ENCODE assay signal across 13 cellular contexts in the genomic region with DNA sequence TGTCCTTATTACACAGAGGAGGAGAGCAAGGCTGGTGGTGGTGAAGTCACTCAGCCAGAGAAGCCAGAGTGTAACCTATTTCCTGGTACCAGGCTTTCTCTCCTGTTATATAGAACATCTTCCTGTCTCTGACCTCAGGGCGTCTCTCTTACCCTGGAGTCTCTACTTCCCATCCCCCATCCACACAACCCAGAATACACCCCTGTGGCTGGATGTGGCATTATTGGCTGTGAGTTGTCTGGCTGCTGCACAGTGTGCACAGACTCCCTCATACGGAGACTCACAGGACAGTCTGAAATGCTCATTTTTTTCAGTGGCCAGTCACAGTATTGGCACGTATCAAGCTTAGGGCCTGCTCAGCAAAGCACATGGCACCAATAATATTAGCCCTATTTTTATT. TPM values are rescaled to one million over a fixed set of nuclear protein-coding genes. Genes with fewer than 3 reads are reported as not detected.
A peak's percentile ranks its signal among the peaks of the same experiment; 100 is the strongest.
DNase-seq lines count a peak whose midpoint lies in the region; ATAC-seq, FAIRE-seq and TF ChIP-seq lines count a peak whose summit lies in the region.
"Had no signal": no experiment of that assay in that cellular context is flagged by ENCODE, and none has a peak within 500 bp of the region (broad histone marks: within the 10 kb centered on the region; RNA-seq: fewer than 3 reads in every experiment).

No MANE protein-coding gene starts in this region.

- H4K20me1 ChIP-seq in K562 (replicated peaks; ENCODE audit: control insufficient read depth, insufficient read depth, low read length): no peaks in the 10 kb centered on the region

- BruUV-seq in K562 (replicated peaks; lab: Mats Ljungman, UMichigan): no TSS peak

- no peaks in the 10 kb centered on the region for H3K27me3 ChIP-seq in K562 (ENCODE audit: control insufficient read depth in 2 of 2, insufficient read depth in 2 of 2, low read length in 2 of 2)

- H3K9ac ChIP-seq in K562 (ENCODE audit: insufficient read depth in 1 of 2, low read depth in 2 of 2, low read length in 2 of 2): no peak overlapping the region

- H2AFZ ChIP-seq in K562 (ENCODE audit: low read depth, low read length): no peak overlapping the region

- DNase-seq in AG08395 (ENCODE audit: low spot score) (peak; percentile 38), GF-D8 (lab: John Stamatoyannopoulos, UW) (peak; percentile 59), NOMO-1 treated with DMSO at 0.1 percent for 48 hours (lab: John Stamatoyannopoulos, UW; ENCODE audit: unreplicated experiment) (peak; percentile 76), K562 (ENCODE audit: extremely low read depth in 1 of 4, low spot score in 3 of 4) (peak; percentile 20 to 52 (median 34)), GM12892 (ENCODE audit: insufficient read length) (no peak), SW480 (ENCODE audit: low spot score) (no peak), NCI-H1092 (lab: John Stamatoyannopoulos, UW) (no peak), nucleus accumbens (lab: John Stamatoyannopoulos, UW) (no peak)
- DNase-seq: NCI-H510A; nephron progenitor cell; stimulated activated CD4-positive, alpha-beta T cell treated with anti-CD3 and anti-CD28 coated beads, Interleukin-4, amount 100 ng/mL, for 1 hour had no signal

- intact Hi-C loops in K562 (cut with micrococcal nuclease): no loop called here

- no peak overlapping the region for H3K4me2 ChIP-seq in K562 (ENCODE audit: insufficient read depth, low read length)

- no peak for TF ChIP-seq RAD21 in K562 (CRISPR knock-in tag; conservative IDR thresholded peaks at IDR 0.05 in 1 of 2, IDR thresholded peaks at IDR 0.05 in 1 of 2)

- TF ChIP-seq EP300 in K562 (IDR thresholded peaks at IDR 0.05; ENCODE audit: low read length): no peak

- ATAC-seq in K562: peak; percentile 79

- CTCF ChIA-PET in K562 (lab: Yijun Ruan, JAX; ENCODE audit: low intra/inter-chr PET ratio): no interaction called here

- peaks cover 17% of the 10 kb centered on the region for H3K79me2 ChIP-seq in K562 (ENCODE audit: control insufficient read depth, insufficient read depth, low read length)

- 54% methylated on average over 2 of the region's 3 CpGs for WGBS in K562 (ENCODE audit: insufficient coverage, low coverage, missing lambda C conversion rate)

- H3K9me1 ChIP-seq in K562 (ENCODE audit: control insufficient read depth, insufficient read depth, low read length): no peaks in the 10 kb centered on the region

- no peak overlapping the region for H3K4me3 ChIP-seq in K562
- H3K4me3 ChIP-seq: thoracic aorta had no signal

- in situ Hi-C loops in K562 (cut with MboI): no loop called here

- TF ChIP-seq CTCF in K562 (IDR thresholded peaks at IDR 0.05 in 2 of 3, conservative IDR thresholded peaks at IDR 0.05 in 1 of 3; ENCODE audit: insufficient read depth in 2 of 3, low read depth in 1 of 3, low read length in 3 of 3): no peak

- H3K27ac ChIP-seq in K562 (ENCODE audit: extremely low read depth, low read depth, low read length): no peak overlapping the region
- H3K27ac ChIP-seq: thoracic aorta had no signal

- H3K36me3 ChIP-seq in K562 (ENCODE audit: control insufficient read depth, insufficient read depth, low read length): peaks cover 7% of the 10 kb centered on the region; the same call in 2 of the 3 replicates
- H3K36me3 ChIP-seq: thoracic aorta had no signal

- no peaks in the 10 kb centered on the region for H3K9me3 ChIP-seq in K562 (replicated peaks; ENCODE audit: control insufficient read depth, insufficient read depth, low read depth, low read length)
- H3K9me3 ChIP-seq: thoracic aorta had no signal

- H3K4me1 ChIP-seq in K562 (replicated peaks in 1 of 2; ENCODE audit: control insufficient read depth in 2 of 2, insufficient read depth in 2 of 2, low read length in 2 of 2): peaks cover 0 to 3% of the 10 kb centered on the region in 2 experiments; a peak in 2 of 5 replicates

- FAIRE-seq in K562 (lab: Jason Lieb, UNC) (no peak), GM12892 (lab: Jason Lieb, UNC) (no peak)
- FAIRE-seq: endometrium had no signal

- POLR2A ChIA-PET in K562 (lab: Yijun Ruan, JAX): no interaction called here

- TF ChIP-seq POLR2A in K562 (conservative IDR thresholded peaks at IDR 0.05) (no peak), GM12892 (IDR thresholded peaks at IDR 0.05; ENCODE audit: low read depth, low read length) (no peak)

RNA-seq across cellular contexts. Expression of a gene that starts 8.6 kb away (rescaled TPM):
- total RNA-seq in K562 (2011; cell fraction: chromatin; rRNA removed; ENCODE audit: low replicate concordance): 17.2 and 34.9 TPM in 2 replicates
- total RNA-seq in K562 (2011; cell fraction: nucleolus; rRNA removed): 47.0 and 49.4 TPM in 2 replicates
- total RNA-seq in K562 (2011; cell fraction: nucleoplasm; rRNA removed): 23.7 and 31.7 TPM in 2 replicates
- total RNA-seq in K562 (2014; rRNA removed): 52.5 and 59.1 TPM in 2 replicates
- 16.1 TPM in 2 replicates for total RNA-seq in K562 (2014; rRNA removed; fragmentation: Illumina TruSeq; extraction: Trizol)
- total RNA-seq in K562 (2015; rRNA removed; fragmentation: Illumina TruSeq; extraction: Trizol): 21.9 and 22.3 TPM in 2 replicates
- total RNA-seq in K562 (2021): 39.6 and 42.4 TPM in 2 replicates
- polyA plus RNA-seq in K562 (2011; rRNA removed): 19.2 and 20.3 TPM in 2 replicates
- polyA plus RNA-seq in K562 (2011; cell fraction: cytosol; rRNA removed): 19.5 and 45.6 TPM in 2 replicates
- 22.1 and 37.7 TPM in 2 replicates for polyA plus RNA-seq in K562 (2011; cell fraction: nucleus; rRNA removed)
- 18.9 and 20.5 TPM in 2 replicates for polyA plus RNA-seq in K562 (2012)
- 22.1 and 27.7 TPM in 2 replicates for polyA plus RNA-seq in K562 (2014; fragmentation: Illumina TruSeq; extraction: Trizol)
- under 1 TPM; 0.03 to 0.07 TPM for polyA plus RNA-seq in K562 (2014; fragmentation: Nextera tagmentation; extraction: Ambion mirVana)
- 49.0 and 50.3 TPM in 2 replicates for polyA plus RNA-seq in K562 (2014; rRNA removed)
- 12.9 and 14.7 TPM in 2 replicates for polyA minus RNA-seq in K562 (2011; rRNA and poly(A)+ RNA removed)
- polyA minus RNA-seq in K562 (2011; cell fraction: cytosol; rRNA and poly(A)+ RNA removed): 16.8 and 18.6 TPM in 2 replicates
- polyA minus RNA-seq in K562 (2011; cell fraction: nucleus; rRNA and poly(A)+ RNA removed): 9.6 and 11.8 TPM in 2 replicates
- 3.8 TPM for polyA plus RNA-seq in GM12892 (2012; ENCODE audit: missing spikeins)

RNA-seq across cellular contexts. Expression of a gene that starts 35.2 kb away (rescaled TPM):
- total RNA-seq in K562 (2011; cell fraction: chromatin; rRNA removed; ENCODE audit: low replicate concordance): 7.7 and 16.8 TPM in 2 replicates
- total RNA-seq in K562 (2011; cell fraction: nucleolus; rRNA removed): 13.7 and 16.5 TPM in 2 replicates
- 6.9 and 9.3 TPM in 2 replicates for total RNA-seq in K562 (2011; cell fraction: nucleoplasm; rRNA removed)
- total RNA-seq in K562 (2014; rRNA removed) (0.68 and 1.0 TPM in 2 replicates), K562 (2014; rRNA removed; fragmentation: Illumina TruSeq; extraction: Trizol) (0.25 and 0.26 TPM in 2 replicates), K562 (2015; rRNA removed; fragmentation: Illumina TruSeq; extraction: Trizol) (0.29 and 0.30 TPM in 2 replicates), K562 (2021) (1.6 and 1.9 TPM in 2 replicates)
- polyA plus RNA-seq in K562 (2011; rRNA removed) (1.2 and 1.7 TPM in 2 replicates), K562 (2014; fragmentation: Illumina TruSeq; extraction: Trizol) (0.42 and 1.1 TPM in 2 replicates), K562 (2014; fragmentation: Nextera tagmentation; extraction: Ambion mirVana) (under 1 TPM in 1 of 2 experiments, not detected in 1; 0.04 TPM), K562 (2014; rRNA removed) (1.4 and 2.3 TPM in 2 replicates)
- 1.3 and 2.5 TPM in 2 replicates for polyA plus RNA-seq in K562 (2011; cell fraction: cytosol; rRNA removed)
- 14.3 and 22.2 TPM in 2 replicates for polyA plus RNA-seq in K562 (2011; cell fraction: nucleus; rRNA removed)
- 1.7 and 6.1 TPM in 2 replicates for polyA plus RNA-seq in K562 (2012)
- 0.60 and 0.95 TPM in 2 replicates for polyA minus RNA-seq in K562 (2011; rRNA and poly(A)+ RNA removed)
- 1.0 and 2.4 TPM in 2 replicates for polyA minus RNA-seq in K562 (2011; cell fraction: cytosol; rRNA and poly(A)+ RNA removed)
- 4.1 and 5.9 TPM in 2 replicates for polyA minus RNA-seq in K562 (2011; cell fraction: nucleus; rRNA and poly(A)+ RNA removed)
- 8.1 TPM for polyA plus RNA-seq in GM12892 (2012; ENCODE audit: missing spikeins)

RNA-seq across cellular contexts. Expression of a gene that starts 39.3 kb away (rescaled TPM):
- 47.8 and 103 TPM in 2 replicates for total RNA-seq in K562 (2011; cell fraction: chromatin; rRNA removed; ENCODE audit: low replicate concordance)
- 73.3 and 75.2 TPM in 2 replicates for total RNA-seq in K562 (2011; cell fraction: nucleolus; rRNA removed)
- 58.3 and 58.7 TPM in 2 replicates for total RNA-seq in K562 (2011; cell fraction: nucleoplasm; rRNA removed)
- total RNA-seq in K562 (2014; rRNA removed) (114 and 127 TPM in 2 replicates), K562 (2014; rRNA removed; fragmentation: Illumina TruSeq; extraction: Trizol) (42.8 and 53.3 TPM in 2 replicates), K562 (2015; rRNA removed; fragmentation: Illumina TruSeq; extraction: Trizol) (74.8 and 78.4 TPM in 2 replicates), K562 (2021) (132 and 139 TPM in 2 replicates)
- polyA plus RNA-seq in K562 (2011; rRNA removed) (85.3 and 107 TPM in 2 replicates), K562 (2014; fragmentation: Illumina TruSeq; extraction: Trizol) (67.5 and 83.1 TPM in 2 replicates), K562 (2014; fragmentation: Nextera tagmentation; extraction: Ambion mirVana) (1 to 10 TPM; 5.8 to 5.9 TPM), K562 (2014; rRNA removed) (76.5 and 83.7 TPM in 2 replicates)
- 111 and 139 TPM in 2 replicates for polyA plus RNA-seq in K562 (2011; cell fraction: cytosol; rRNA removed)
- polyA plus RNA-seq in K562 (2011; cell fraction: nucleus; rRNA removed): 97.8 and 104 TPM in 2 replicates
- polyA plus RNA-seq in K562 (2012): 69.7 and 85.9 TPM in 2 replicates
- 93.0 and 140 TPM in 2 replicates for polyA minus RNA-seq in K562 (2011; rRNA and poly(A)+ RNA removed)
- 127 and 131 TPM in 2 replicates for polyA minus RNA-seq in K562 (2011; cell fraction: cytosol; rRNA and poly(A)+ RNA removed)
- polyA minus RNA-seq in K562 (2011; cell fraction: nucleus; rRNA and poly(A)+ RNA removed): 35.5 and 49.1 TPM in 2 replicates
- polyA plus RNA-seq in GM12892 (2012; ENCODE audit: missing spikeins): 68.3 TPM

RNA-seq across cellular contexts. Expression of a gene that starts 47.0 kb away (rescaled TPM):
- total RNA-seq in K562 (2011; cell fraction: chromatin; rRNA removed; ENCODE audit: low replicate concordance): 9.3 and 35.1 TPM in 2 replicates
- 40.4 and 44.2 TPM in 2 replicates for total RNA-seq in K562 (2011; cell fraction: nucleolus; rRNA removed)
- total RNA-seq in K562 (2011; cell fraction: nucleoplasm; rRNA removed): 25.4 and 30.3 TPM in 2 replicates
- 18.6 and 23.2 TPM in 2 replicates for total RNA-seq in K562 (2014; rRNA removed)
- total RNA-seq in K562 (2014; rRNA removed; fragmentation: Illumina TruSeq; extraction: Trizol): 3.7 and 7.3 TPM in 2 replicates
- total RNA-seq in K562 (2015; rRNA removed; fragmentation: Illumina TruSeq; extraction: Trizol): 9.2 and 10.3 TPM in 2 replicates
- total RNA-seq in K562 (2021): 19.4 and 21.5 TPM in 2 replicates
- polyA plus RNA-seq in K562 (2011; rRNA removed): 13.9 and 18.2 TPM in 2 replicates
- polyA plus RNA-seq in K562 (2011; cell fraction: cytosol; rRNA removed): 26.2 and 45.0 TPM in 2 replicates
- 43.6 and 57.3 TPM in 2 replicates for polyA plus RNA-seq in K562 (2011; cell fraction: nucleus; rRNA removed)
- polyA plus RNA-seq in K562 (2012): 14.2 and 17.5 TPM in 2 replicates
- polyA plus RNA-seq in K562 (2014; fragmentation: Illumina TruSeq; extraction: Trizol): 11.1 and 13.2 TPM in 2 replicates
- polyA plus RNA-seq in K562 (2014; fragmentation: Nextera tagmentation; extraction: Ambion mirVana): 1 to 10 TPM in 1 of 2 experiments, under 1 TPM in 1; 0.66 to 1.4 TPM
- polyA plus RNA-seq in K562 (2014; rRNA removed): 16.7 and 19.5 TPM in 2 replicates
- 7.6 and 11.4 TPM in 2 replicates for polyA minus RNA-seq in K562 (2011; rRNA and poly(A)+ RNA removed)
- polyA minus RNA-seq in K562 (2011; cell fraction: cytosol; rRNA and poly(A)+ RNA removed): 9.7 and 14.2 TPM in 2 replicates
- polyA minus RNA-seq in K562 (2011; cell fraction: nucleus; rRNA and poly(A)+ RNA removed): 9.0 and 15.6 TPM in 2 replicates
- 14.7 TPM for polyA plus RNA-seq in GM12892 (2012; ENCODE audit: missing spikeins)

Comparison
In these comparisons a context has a peak if more than half of its experiments do, and no peak if none do; other contexts are left out.
1. DNase-seq: peak in AG08395 (single experiment), GF-D8 (single experiment), NOMO-1 treated with DMSO at 0.1 percent for 48 hours (single experiment) and K562 (4 of 4); none in GM12892 (single experiment), SW480 (single experiment), NCI-H1092 (single experiment) and nucleus accumbens (0 of 56).